In genomic region chr1:47444578-47445465, GRCh38 we compare ENCODE assay signal across 9 cellular contexts. TPM values are rescaled to one million over a fixed set of nuclear protein-coding genes. Genes with fewer than 3 reads are reported as not detected.
A peak's percentile ranks its signal among the peaks of the same experiment; 100 is the strongest.
DNase-seq lines count a peak whose midpoint lies in the region; ATAC-seq, FAIRE-seq and TF ChIP-seq lines count a peak whose summit lies in the region.
"Had no signal": no experiment of that assay in that cellular context is flagged by ENCODE, and none has a peak within 500 bp of the region (broad histone marks: within the 10 kb centered on the region; RNA-seq: fewer than 3 reads in every experiment).

No MANE protein-coding gene starts in this region.

- peak; percentile 45 to 47 for ATAC-seq in naive thymus-derived CD8-positive, alpha-beta T cell
- no peak for ATAC-seq in HG02798 (IDR thresholded peaks at IDR 0.05; ENCODE audit: poor library complexity, unreplicated experiment)
- no peak for ATAC-seq in GM21528 (IDR thresholded peaks at IDR 0.05; ENCODE audit: low FRiP score, unreplicated experiment)
- no peak for ATAC-seq in GM21423 (IDR thresholded peaks at IDR 0.05; ENCODE audit: unreplicated experiment)

- H3K27me3 Mint-ChIP-seq in naive thymus-derived CD8-positive, alpha-beta T cell, result peaks cover 0 to 57% (median 43%) of the 10 kb centered on the region in 5 donors

- no peaks in the 10 kb centered on the region for H3K79me2 ChIP-seq in Karpas-422 (ENCODE audit: low read length)

- H3K36me3 ChIP-seq in BLaER1 treated with 17β-estradiol and CSF1 and Interleukin-3, amounts not matched to agents 10 nM and 100 nM, result no peaks in the 10 kb centered on the region
- H3K36me3 ChIP-seq in Karpas-422 (ENCODE audit: insufficient read depth, low read length), result no peaks in the 10 kb centered on the region

- POLR2A ChIA-PET in naive thymus-derived CD8-positive, alpha-beta T cell (lab: Charles Lee), result no interaction called here

- H3K27ac ChIP-seq in BLaER1 treated with 17β-estradiol and CSF1 and Interleukin-3, amounts not matched to agents 10 nM and 100 nM, result no peak overlapping the region
- H3K27ac ChIP-seq in Karpas-422 (ENCODE audit: low read length) (no peak overlapping the region), coronary artery (no peak overlapping the region)

- H3K27me3 ChIP-seq in BLaER1 treated with 17β-estradiol and CSF1 and Interleukin-3, amounts not matched to agents 10 nM and 100 nM, result peaks cover 100% of the 10 kb centered on the region in 11 experiments
- H3K27me3 ChIP-seq in Karpas-422 (ENCODE audit: low read length), result no peaks in the 10 kb centered on the region

- H2AFZ ChIP-seq in Karpas-422 (ENCODE audit: low read length), result peak overlapping the region; percentile 73; the same call in 1 of the 2 replicates

- H3K4me2 ChIP-seq in BLaER1 treated with 17β-estradiol and CSF1 and Interleukin-3, amounts not matched to agents 10 nM and 100 nM, result peak overlapping the region; percentile 52 to 87 (median 72)
- H3K4me2 ChIP-seq in Karpas-422 (ENCODE audit: low read depth, low read length, poor library complexity, severe bottlenecking), result peak overlapping the region; percentile 80

- peaks cover 0 to 4% (median 0%) of the 10 kb centered on the region in 11 experiments; a peak in 2 of 22 replicates for H3K9me3 ChIP-seq in BLaER1 treated with 17β-estradiol and CSF1 and Interleukin-3, amounts not matched to agents 10 nM and 100 nM (replicated peaks in 1 of 11)
- H3K9me3 ChIP-seq in Karpas-422 (ENCODE audit: low read length), result no peaks in the 10 kb centered on the region

- peak overlapping the region in 1 of 11 experiments; percentile 20; a peak in 1 of 22 replicates for H3K9ac ChIP-seq in BLaER1 treated with 17β-estradiol and CSF1 and Interleukin-3, amounts not matched to agents 10 nM and 100 nM
- peak overlapping the region; percentile 56 for H3K9ac ChIP-seq in Karpas-422 (ENCODE audit: low read length)

- H3K4me3 Mint-ChIP-seq in naive thymus-derived CD8-positive, alpha-beta T cell, result peak overlapping the region; percentile 54 to 75 (median 68)
- H3K4me3 Mint-ChIP-seq: neural crest cell had no signal

- peak overlapping the region; percentile 30 to 63 (median 50); a peak in 19 of 20 replicates for H3K4me3 ChIP-seq in BLaER1 treated with 17β-estradiol and CSF1 and Interleukin-3, amounts not matched to agents 10 nM and 100 nM
- H3K4me3 ChIP-seq in Karpas-422 (ENCODE audit: low read length), result peak overlapping the region; percentile 62
- peak overlapping the region; percentile 58 for H3K4me3 ChIP-seq in coronary artery

- peaks cover 0 to 84% (median 56%) of the 10 kb centered on the region in 11 experiments; a peak in 19 of 22 replicates for H4K20me1 ChIP-seq in BLaER1 treated with 17β-estradiol and CSF1 and Interleukin-3, amounts not matched to agents 10 nM and 100 nM
- 0 out of 2 replicates have a peak, but pooled peaks cover 7% of the 10 kb centered on the region for H4K20me1 ChIP-seq in Karpas-422 (ENCODE audit: insufficient read depth, low read depth, low read length)

- peaks cover 0 to 7% (median 2%) of the 10 kb centered on the region in 3 donors for H3K36me3 Mint-ChIP-seq in naive thymus-derived CD8-positive, alpha-beta T cell

- peak overlapping the region in 5 of 10 donors; percentile 28 to 68 (median 50) for H3K27ac Mint-ChIP-seq in naive thymus-derived CD8-positive, alpha-beta T cell

- peaks cover 0 to 8% (median 0%) of the 10 kb centered on the region in 9 donors for H3K9me3 Mint-ChIP-seq in naive thymus-derived CD8-positive, alpha-beta T cell
- H3K9me3 Mint-ChIP-seq: neural crest cell had no signal

- H3K4me1 Mint-ChIP-seq in naive thymus-derived CD8-positive, alpha-beta T cell, result peaks cover 10 to 22% (median 19%) of the 10 kb centered on the region in 4 donors

- H3K9me2 ChIP-seq in Karpas-422 (replicated peaks; ENCODE audit: insufficient read depth, low read length), result no peaks in the 10 kb centered on the region

- DNase-seq in Karpas-422, result peak; percentile 52
- no peak for DNase-seq in coronary artery (ENCODE audit: low spot score)
- DNase-seq in naive thymus-derived CD8-positive, alpha-beta T cell, result peak in 1 of 10 donors; percentile 34
- DNase-seq in D721Med (ENCODE audit: insufficient read length, low spot score), result no peak

- TF ChIP-seq CTCF in coronary artery (IDR thresholded peaks at IDR 0.05), result no peak
- no peak for TF ChIP-seq CTCF in D721Med (IDR thresholded peaks at IDR 0.05; ENCODE audit: insufficient read depth, missing control alignments)

- no peak for FAIRE-seq in D721Med (lab: Jason Lieb, UNC)

- peaks cover 7 to 16% (median 10%) of the 10 kb centered on the region in 10 experiments; a peak in 15 of 20 replicates for H3K4me1 ChIP-seq in BLaER1 treated with 17β-estradiol and CSF1 and Interleukin-3, amounts not matched to agents 10 nM and 100 nM
- peaks cover 20% of the 10 kb centered on the region for H3K4me1 ChIP-seq in Karpas-422 (ENCODE audit: low read length)

RNA-seq across cellular contexts. Expression of gene FOXD2, which starts 7.0 kb away (rescaled TPM):
- total RNA-seq in Karpas-422 (2014; rRNA removed; shearing (Covaris generic); ENCODE audit: low replicate concordance), result 0.07 and 0.51 TPM in 2 replicates
- under 1 TPM; 0.27 to 0.36 TPM for total RNA-seq in naive thymus-derived CD8-positive, alpha-beta T cell
- under 1 TPM in 2 of 3 donors, not detected in 1; 0.05 to 0.32 TPM for polyA plus RNA-seq in naive thymus-derived CD8-positive, alpha-beta T cell

RNA-seq across cellular contexts. Expression of gene FOXE3, which starts 28.7 kb away (rescaled TPM):
- total RNA-seq in Karpas-422 (2014; rRNA removed; shearing (Covaris generic); ENCODE audit: low replicate concordance), result not detected in 2 replicates
- not detected for total RNA-seq in naive thymus-derived CD8-positive, alpha-beta T cell
- not detected for polyA plus RNA-seq in naive thymus-derived CD8-positive, alpha-beta T cell

Comparison
In these comparisons a context has a peak if more than half of its experiments do, and no peak if none do; other contexts are left out.
1. ATAC-seq: peak in naive thymus-derived CD8-positive, alpha-beta T cell (2 of 2); none in HG02798 (single experiment), GM21528 (single experiment) and GM21423 (single experiment).
2. Peak in every context shown above with its lines, with median percentiles within 50 percentile points of each other: H3K4me3 ChIP-seq.